Comparison of ENCODE assay signal across 7 cellular contexts in genomic region chr19:58346961-58347929, GRCh38. TPM values are rescaled to one million over a fixed set of nuclear protein-coding genes. Genes with fewer than 3 reads are reported as not detected.
DNase-seq lines count a peak whose midpoint lies in the region; ATAC-seq and TF ChIP-seq lines count a peak whose summit lies in the region.

No MANE protein-coding gene starts in this region.

- H3K9me3 Mint-ChIP-seq in WTC11, result no peaks in the 10 kb centered on the region; the same call in 1 of the 2 replicates

- peaks cover 3% of the 10 kb centered on the region; the same call in 1 of the 2 replicates for H3K4me1 Mint-ChIP-seq in WTC11

- ATAC-seq in GM18505 (IDR thresholded peaks at IDR 0.05; ENCODE audit: unreplicated experiment), result peak; percentile 81
- ATAC-seq in HG02798 (IDR thresholded peaks at IDR 0.05; ENCODE audit: poor library complexity, unreplicated experiment), result peak; percentile 93
- ATAC-seq in WTC11, result peak; percentile 96

- H3K27me3 Mint-ChIP-seq in WTC11 (ENCODE audit: low read depth), result peaks cover 57% of the 10 kb centered on the region

- peak overlapping the region; percentile 93 for H3K4me3 Mint-ChIP-seq in WTC11

- H3K27ac Mint-ChIP-seq in WTC11, result no peak overlapping the region

- H3K36me3 Mint-ChIP-seq in WTC11, result no peaks in the 10 kb centered on the region

- no peak for TF ChIP-seq CTCF in WTC11 (IDR thresholded peaks at IDR 0.05)

- POLR2A ChIA-PET in WTC11 (lab: Charles Lee), result interaction anchor here (2.9 kb wide), 1 partner anchor 16 kb away, joined by 25 read pairs; the partner anchor contains the start of gene ZNF497

- TF ChIP-seq POLR2A in GM18505 (IDR thresholded peaks at IDR 0.05; ENCODE audit: borderline replicate concordance, extremely low read depth, insufficient read depth, insufficient read length), result peak; percentile 68

- CTCF ChIA-PET in WTC11 (lab: Charles Lee), result interaction anchor here (0.6 to 3.2 kb wide), 10 partner anchors 8 to 167 kb away, joined by 3 to 22 read pairs (median 5); partner anchors contain the start of genes ZNF497, ZNF8 and ZSCAN22

- DNase-seq in NCI-H2081 treated with DMSO at 0.1 percent for 48 hours (lab: John Stamatoyannopoulos, UW) (peak; percentile 12), WTC11 (ENCODE audit: low spot score) (peak; percentile 67), kidney tubule cell (ENCODE audit: low spot score) (peak; percentile 24)
- DNase-seq in central memory CD4-positive, alpha-beta T cell, result peak; percentile 69
- DNase-seq in stimulated activated CD4-positive, alpha-beta T cell treated with anti-CD3 and anti-CD28 coated beads, Interleukin-1b, Interleukin-23, amount 100 ng/mL, for 24 hours (ENCODE audit: low read depth in 4 of 4, low spot score in 1 of 4), result peak; percentile 23 to 52 (median 44)

TF ChIP-seq in WTC11, 78 proteins besides CTCF, POLR2A, EP300 and RAD21 (continues in another document):
- 0 out of 2 replicates have a peak, but pooled peaks have one; percentile 35 for TF ChIP-seq FOXP4 (CRISPR knock-in tag; IDR thresholded peaks at IDR 0.05)
- TF ChIP-seq IRF2 (CRISPR knock-in tag; IDR thresholded peaks at IDR 0.05; ENCODE audit: borderline replicate concordance, low read depth), result no peak
- peak; percentile 95; the same call in 1 of the 2 replicates for TF ChIP-seq CBFB (CRISPR knock-in tag; IDR thresholded peaks at IDR 0.05; ENCODE audit: low read depth)
- TF ChIP-seq ZNF671 (CRISPR knock-in tag; IDR thresholded peaks at IDR 0.05), result no peak
- TF ChIP-seq NFYB (CRISPR knock-in tag; conservative IDR thresholded peaks at IDR 0.05; ENCODE audit: low read depth), result peak; percentile 24; the same call in 1 of the 2 replicates
- TF ChIP-seq GTF2I (CRISPR knock-in tag; conservative IDR thresholded peaks at IDR 0.05), result no peak
- no peak for TF ChIP-seq GABPB1 (CRISPR knock-in tag; IDR thresholded peaks at IDR 0.05)
- TF ChIP-seq ARID4B (CRISPR knock-in tag; IDR thresholded peaks at IDR 0.05; ENCODE audit: borderline replicate concordance), result peak; percentile 67; the same call in 1 of the 2 replicates
- peak; percentile 72; the same call in 1 of the 2 replicates for TF ChIP-seq SP1 (CRISPR knock-in tag; conservative IDR thresholded peaks at IDR 0.05)
- TF ChIP-seq MAX (CRISPR knock-in tag; IDR thresholded peaks at IDR 0.05), result peak; percentile 72; the same call in 1 of the 2 replicates
- TF ChIP-seq ETV6 (CRISPR knock-in tag; IDR thresholded peaks at IDR 0.05), result peak; percentile 39; the same call in 1 of the 2 replicates
- peak; percentile 18; the same call in 1 of the 2 replicates for TF ChIP-seq USF2 (CRISPR knock-in tag; IDR thresholded peaks at IDR 0.05)
- TF ChIP-seq FOXP1 (CRISPR knock-in tag; IDR thresholded peaks at IDR 0.05; ENCODE audit: borderline replicate concordance), result peak; percentile 87; the same call in 1 of the 2 replicates
- peak; percentile 74 for TF ChIP-seq HMGXB4 (CRISPR knock-in tag; IDR thresholded peaks at IDR 0.05)
- TF ChIP-seq MYBL2 (CRISPR knock-in tag; IDR thresholded peaks at IDR 0.05), result no peak; the same call in 1 of the 2 replicates
- no peak for TF ChIP-seq SMAD4 (CRISPR knock-in tag; IDR thresholded peaks at IDR 0.05)
- 0 out of 2 replicates have a peak, but pooled peaks have one; percentile 32 for TF ChIP-seq FOXK1 (CRISPR knock-in tag; IDR thresholded peaks at IDR 0.05)
- TF ChIP-seq JUN (CRISPR knock-in tag; IDR thresholded peaks at IDR 0.05), result peak; percentile 47; the same call in 1 of the 2 replicates

RNA-seq across cellular contexts. Expression of gene A1BG, which starts 6.0 kb away (rescaled TPM):
- total RNA-seq in WTC11 (2021), result 22.6 to 24.3 TPM (median 23.4 TPM) in 3 replicates

RNA-seq across cellular contexts. Expression of gene ZNF497, which starts 15.3 kb away (rescaled TPM):
- total RNA-seq in WTC11 (2021), result 1.7 to 2.1 TPM (median 2.0 TPM) in 3 replicates

RNA-seq across cellular contexts. Expression of gene ZSCAN22, which starts 20.5 kb away (rescaled TPM):
- total RNA-seq in WTC11 (2021), result 3.2 TPM in 3 replicates

RNA-seq across cellular contexts. Expression of gene ZNF837, which starts 33.6 kb away (rescaled TPM):
- total RNA-seq in WTC11 (2021), result 3.4 to 4.9 TPM (median 4.6 TPM) in 3 replicates

RNA-seq across cellular contexts. Expression of gene RPS5, which starts 39.8 kb away (rescaled TPM):
- total RNA-seq in WTC11 (2021), result 1,498 to 1,502 TPM (median 1,501 TPM) in 3 replicates

Comparison
In these comparisons a context has a peak if more than half of its experiments do, and no peak if none do; other contexts are left out.
1. Peak in every context shown above with its lines: DNase-seq and ATAC-seq.
2. DNase-seq: peak in every context shown above with its lines; median percentile 69 in central memory CD4-positive, alpha-beta T cell; 67 in WTC11; 44 in stimulated activated CD4-positive, alpha-beta T cell treated with anti-CD3 and anti-CD28 coated beads, Interleukin-1b, Interleukin-23, amount 100 ng/mL, for 24 hours; 24 in kidney tubule cell; 12 in NCI-H2081 treated with DMSO at 0.1 percent for 48 hours.